ENCODE assay signal across 8 cellular contexts in the genomic region with DNA sequence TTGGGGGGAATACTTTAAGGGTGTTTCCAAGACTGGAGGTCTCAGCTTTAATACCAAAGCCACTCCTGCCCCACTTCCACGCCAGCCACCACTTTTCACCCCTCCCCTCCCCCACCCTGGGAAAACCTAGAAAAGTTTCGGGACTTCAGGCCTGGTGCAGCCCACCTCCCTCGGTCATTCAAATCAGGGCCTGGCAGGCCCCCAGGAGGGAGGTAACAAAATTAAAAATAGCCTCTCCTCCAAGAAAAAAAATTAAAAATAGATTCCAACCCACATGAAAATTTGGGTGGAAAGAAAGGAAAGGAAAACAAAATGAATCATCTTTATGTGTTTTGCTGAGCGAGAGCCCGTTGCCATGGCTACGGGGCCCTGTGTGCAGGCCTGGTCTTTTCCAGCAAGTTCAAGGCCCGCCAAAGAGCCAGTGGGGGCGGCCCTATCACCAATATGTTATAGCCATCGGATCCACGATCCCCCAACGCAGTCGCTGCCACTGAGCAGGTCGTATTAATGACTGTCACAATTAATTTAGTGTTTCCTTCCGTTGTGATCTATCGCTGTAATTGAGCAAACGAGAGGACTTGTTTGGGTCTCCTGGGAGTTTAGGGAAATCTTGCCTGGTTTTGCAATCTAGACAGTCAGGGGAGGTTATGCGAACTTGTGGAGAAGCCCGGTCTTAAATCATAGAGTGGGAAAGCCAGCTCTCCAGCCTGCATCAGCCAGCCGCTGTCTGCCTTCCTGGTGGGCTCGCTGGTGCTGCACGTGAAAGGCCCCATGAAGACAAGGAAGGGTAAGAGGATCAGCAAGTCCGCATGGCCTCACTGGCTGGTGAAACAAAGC.
DNase-seq lines count a peak whose midpoint lies in the region; ATAC-seq and TF ChIP-seq lines count a peak whose summit lies in the region.

No MANE protein-coding gene starts in this region.

- H3K4me1 Mint-ChIP-seq in stimulated activated naive CD8-positive, alpha-beta T cell treated with anti-CD3 and anti-CD28 coated beads, Interleukin-15, amount 100 ng/mL, for 72 hours = peaks cover 38% of the 10 kb centered on the region
- peaks cover 54% of the 10 kb centered on the region for H3K4me1 Mint-ChIP-seq in nephron
- no peaks in the 10 kb centered on the region for H3K4me1 Mint-ChIP-seq in CD4-positive, alpha-beta memory T cell

- no peak for ATAC-seq in stimulated activated naive CD8-positive, alpha-beta T cell treated with anti-CD3 and anti-CD28 coated beads, Interleukin-15, Interleukin-2, amounts not matched to agents 100 U/mL and 50 U/mL, for 24 hours
- no peak for ATAC-seq in stimulated activated naive CD8-positive, alpha-beta T cell treated with anti-CD3 and anti-CD28 coated beads, Interleukin-15, amount 100 ng/mL, for 72 hours
- no peak for ATAC-seq in GM21447 (IDR thresholded peaks at IDR 0.05; ENCODE audit: unreplicated experiment)

- H3K27ac Mint-ChIP-seq in stimulated activated naive CD8-positive, alpha-beta T cell treated with anti-CD3 and anti-CD28 coated beads, Interleukin-15, amount 100 ng/mL, for 72 hours = peak overlapping the region in 1 of 2 donors; percentile 67
- H3K27ac Mint-ChIP-seq in nephron = peak overlapping the region; percentile 89 to 93 (median 92)
- no peak overlapping the region for H3K27ac Mint-ChIP-seq in CD4-positive, alpha-beta memory T cell

- TF ChIP-seq CTCF in nephron (IDR thresholded peaks at IDR 0.05; ENCODE audit: unreplicated experiment in 3 of 3) = no peak

- H3K4me3 Mint-ChIP-seq in stimulated activated naive CD8-positive, alpha-beta T cell treated with anti-CD3 and anti-CD28 coated beads, Interleukin-15, amount 100 ng/mL, for 72 hours = no peak overlapping the region
- no peak overlapping the region for H3K4me3 Mint-ChIP-seq in nephron
- H3K4me3 Mint-ChIP-seq in CD4-positive, alpha-beta memory T cell = no peak overlapping the region

- H3K9me3 ChIP-seq in CD4-positive, alpha-beta memory T cell (ENCODE audit: control insufficient read depth in 1 of 2, low read length in 2 of 2) = no peaks in the 10 kb centered on the region

- no peaks in the 10 kb centered on the region for H3K27me3 ChIP-seq in CD4-positive, alpha-beta memory T cell (ENCODE audit: insufficient read depth, low read length)

- H3K36me3 Mint-ChIP-seq in nephron (ENCODE audit: low read depth) = no peaks in the 10 kb centered on the region
- H3K36me3 Mint-ChIP-seq in CD4-positive, alpha-beta memory T cell = no peaks in the 10 kb centered on the region

- POLR2A ChIA-PET in CD4-positive, alpha-beta memory T cell (lab: Charles Lee; ENCODE audit: partially characterized antibody) = no interaction called here

- peak overlapping the region; percentile 18 for H3K27ac ChIP-seq in caudate nucleus (ENCODE audit: low read depth, low read length)
- no peak overlapping the region for H3K27ac ChIP-seq in CD4-positive, alpha-beta memory T cell (ENCODE audit: low read depth, low read length)

- H3K9me3 Mint-ChIP-seq in stimulated activated naive CD8-positive, alpha-beta T cell treated with anti-CD3 and anti-CD28 coated beads, Interleukin-15, amount 100 ng/mL, for 72 hours = peaks cover 0 to 8% of the 10 kb centered on the region in 2 donors
- H3K9me3 Mint-ChIP-seq in nephron = peaks cover 14% of the 10 kb centered on the region
- peaks cover 0 to 1% (median 0%) of the 10 kb centered on the region in 8 donors for H3K9me3 Mint-ChIP-seq in CD4-positive, alpha-beta memory T cell

- no peaks in the 10 kb centered on the region for H3K36me3 ChIP-seq in CD4-positive, alpha-beta memory T cell (ENCODE audit: insufficient read depth, low read length)

- peak; percentile 27 for DNase-seq in stimulated activated naive CD8-positive, alpha-beta T cell treated with anti-CD3 and anti-CD28 coated beads, Interleukin-15, Interleukin-2, amounts not matched to agents 100 U/mL and 50 U/mL, for 24 hours
- DNase-seq in stimulated activated naive CD8-positive, alpha-beta T cell treated with anti-CD3 and anti-CD28 coated beads, Interleukin-15, amount 100 ng/mL, for 72 hours = no peak
- DNase-seq in caudate nucleus (lab: John Stamatoyannopoulos, UW) (peak in 11 of 61 donors; percentile 0 to 15 (median 5)), HuH-7 (ENCODE audit: low spot score) (no peak), SW 1271 (lab: John Stamatoyannopoulos, UW) (no peak)
- no peak for DNase-seq in CD4-positive, alpha-beta memory T cell

- no peaks in the 10 kb centered on the region for H3K4me1 ChIP-seq in CD4-positive, alpha-beta memory T cell (ENCODE audit: insufficient read depth, low read length)

- intact Hi-C loops in CD4-positive, alpha-beta memory T cell (cut with micrococcal nuclease) = no loop called here

- H3K27me3 Mint-ChIP-seq in stimulated activated naive CD8-positive, alpha-beta T cell treated with anti-CD3 and anti-CD28 coated beads, Interleukin-15, amount 100 ng/mL, for 72 hours = peaks cover 8% of the 10 kb centered on the region
- H3K27me3 Mint-ChIP-seq in nephron (ENCODE audit: low read depth) = no peaks in the 10 kb centered on the region
- no peaks in the 10 kb centered on the region for H3K27me3 Mint-ChIP-seq in CD4-positive, alpha-beta memory T cell

- no peak overlapping the region for H3K4me3 ChIP-seq in CD4-positive, alpha-beta memory T cell (ENCODE audit: low read length in 2 of 2)

- CTCF ChIA-PET in CD4-positive, alpha-beta memory T cell (lab: Charles Lee; ENCODE audit: partially characterized antibody) = no interaction called here

Comparison
In these comparisons a context has a peak if more than half of its experiments do, and no peak if none do; other contexts are left out.
1. H3K27ac Mint-ChIP-seq: peak in nephron (3 of 3); none in CD4-positive, alpha-beta memory T cell (0 of 7).